ENCODE assay signal across 9 cellular contexts in genomic region chr21:36310016-36310415, GRCh38. TPM values are rescaled to one million over a fixed set of nuclear protein-coding genes. Genes with fewer than 3 reads are reported as not detected.
DNase-seq lines count a peak whose midpoint lies in the region; ATAC-seq lines count a peak whose summit lies in the region.
"Had no signal": no experiment of that assay in that cellular context is flagged by ENCODE, and none has a peak within 500 bp of the region (broad histone marks: within the 10 kb centered on the region; RNA-seq: fewer than 3 reads in every experiment).

No MANE protein-coding gene starts in this region.

- H3K4me1 Mint-ChIP-seq in activated T-cell treated with anti-CD3 and anti-CD28 coated beads, Interleukin-2, amount 50 U/mL, for 24 hours (ENCODE audit: low read depth) = peaks cover 8% of the 10 kb centered on the region
- H3K4me1 Mint-ChIP-seq in activated CD4-positive, alpha-beta T cell treated with anti-CD3 and anti-CD28 coated beads, Interleukin-2, amount 10 ng/mL, durations not matched to agents 7 days and 5 days = peaks cover 14% of the 10 kb centered on the region
- peaks cover 7% of the 10 kb centered on the region for H3K4me1 Mint-ChIP-seq in stimulated activated effector memory CD8-positive, alpha-beta T cell treated with anti-CD3 and anti-CD28 coated beads, Interleukin-12 subunit alpha, Interleukin-12 subunit beta, amount 100 ng/mL, for 72 hours

- peak; percentile 51 for DNase-seq in activated T-cell treated with anti-CD3 and anti-CD28 coated beads, Interleukin-2, amount 50 U/mL, for 24 hours
- DNase-seq in activated T-cell treated with anti-CD3 and anti-CD28 coated beads, Interleukin-2, amount 50 U/mL, for 1 hour = no peak
- peak; percentile 25 for DNase-seq in activated CD4-positive, alpha-beta T cell treated with anti-CD3 and anti-CD28 coated beads, Interleukin-2, amount 10 ng/mL, durations not matched to agents 7 days and 5 days
- DNase-seq in stimulated activated effector memory CD8-positive, alpha-beta T cell treated with anti-CD3 and anti-CD28 coated beads, Interleukin-12 subunit alpha, Interleukin-12 subunit beta, amount 100 ng/mL, for 72 hours (ENCODE audit: low spot score in 2 of 2) = no peak
- DNase-seq in SKM-1 (lab: John Stamatoyannopoulos, UW; ENCODE audit: unreplicated experiment) = no peak
- no peak for DNase-seq in SIG-M5 treated with dmso at 0.1 percent for 504 hours (lab: John Stamatoyannopoulos, UW; ENCODE audit: unreplicated experiment)
- no peak for DNase-seq in NCI-H1048 (lab: John Stamatoyannopoulos, UW)
- DNase-seq: lower lobe of right lung had no signal

- POLR2A ChIA-PET in activated CD4-positive, alpha-beta T cell treated with anti-CD3 and anti-CD28 coated beads, Interleukin-2, amount 10 ng/mL, durations not matched to agents 7 days and 5 days (lab: Charles Lee) = interaction anchor here (1.0 kb wide), 1 partner anchor 10 kb away, joined by 5 read pairs; the partner anchor contains the start of gene MORC3

- CTCF ChIA-PET in activated CD4-positive, alpha-beta T cell treated with anti-CD3 and anti-CD28 coated beads, Interleukin-2, amount 10 ng/mL, durations not matched to agents 7 days and 5 days (lab: Charles Lee) = interaction anchor here (0.6 to 0.7 kb wide), 2 partner anchors 14 to 20 kb away, joined by 3 read pairs; no protein-coding TSS in a partner anchor

- peak overlapping the region; percentile 88 for H3K27ac Mint-ChIP-seq in activated T-cell treated with anti-CD3 and anti-CD28 coated beads, Interleukin-2, amount 50 U/mL, for 24 hours
- H3K27ac Mint-ChIP-seq in activated CD4-positive, alpha-beta T cell treated with anti-CD3 and anti-CD28 coated beads, Interleukin-2, amount 10 ng/mL, durations not matched to agents 7 days and 5 days = peak overlapping the region; percentile 82
- H3K27ac Mint-ChIP-seq in stimulated activated effector memory CD8-positive, alpha-beta T cell treated with anti-CD3 and anti-CD28 coated beads, Interleukin-12 subunit alpha, Interleukin-12 subunit beta, amount 100 ng/mL, for 72 hours = peak overlapping the region; percentile 50

- H3K36me3 Mint-ChIP-seq in activated T-cell treated with anti-CD3 and anti-CD28 coated beads, Interleukin-2, amount 50 U/mL, for 24 hours (ENCODE audit: low read depth) = no peaks in the 10 kb centered on the region
- H3K36me3 Mint-ChIP-seq in activated CD4-positive, alpha-beta T cell treated with anti-CD3 and anti-CD28 coated beads, Interleukin-2, amount 10 ng/mL, durations not matched to agents 7 days and 5 days (ENCODE audit: low read depth) = peaks cover 9% of the 10 kb centered on the region
- no peaks in the 10 kb centered on the region for H3K36me3 Mint-ChIP-seq in stimulated activated effector memory CD8-positive, alpha-beta T cell treated with anti-CD3 and anti-CD28 coated beads, Interleukin-12 subunit alpha, Interleukin-12 subunit beta, amount 100 ng/mL, for 72 hours

- H3K27me3 Mint-ChIP-seq in activated T-cell treated with anti-CD3 and anti-CD28 coated beads, Interleukin-2, amount 50 U/mL, for 24 hours = no peaks in the 10 kb centered on the region
- H3K27me3 Mint-ChIP-seq in activated CD4-positive, alpha-beta T cell treated with anti-CD3 and anti-CD28 coated beads, Interleukin-2, amount 10 ng/mL, durations not matched to agents 7 days and 5 days = no peaks in the 10 kb centered on the region

- peak; percentile 72 for ATAC-seq in HG02981 (IDR thresholded peaks at IDR 0.05; ENCODE audit: unreplicated experiment)
- peak; percentile 100 for ATAC-seq in stimulated activated effector memory CD8-positive, alpha-beta T cell treated with anti-CD3 and anti-CD28 coated beads, Interleukin-12 subunit alpha, Interleukin-12 subunit beta, amount 100 ng/mL, for 72 hours
- ATAC-seq: lower lobe of right lung had no signal

- H3K4me3 Mint-ChIP-seq in activated T-cell treated with anti-CD3 and anti-CD28 coated beads, Interleukin-2, amount 50 U/mL, for 24 hours = peak overlapping the region; percentile 27
- H3K4me3 Mint-ChIP-seq in activated CD4-positive, alpha-beta T cell treated with anti-CD3 and anti-CD28 coated beads, Interleukin-2, amount 10 ng/mL, durations not matched to agents 7 days and 5 days = no peak overlapping the region
- H3K4me3 Mint-ChIP-seq in stimulated activated effector memory CD8-positive, alpha-beta T cell treated with anti-CD3 and anti-CD28 coated beads, Interleukin-12 subunit alpha, Interleukin-12 subunit beta, amount 100 ng/mL, for 72 hours = peak overlapping the region; percentile 34

- H3K9me3 Mint-ChIP-seq in activated T-cell treated with anti-CD3 and anti-CD28 coated beads, Interleukin-2, amount 50 U/mL, for 24 hours = peaks cover 4% of the 10 kb centered on the region
- H3K9me3 Mint-ChIP-seq in activated CD4-positive, alpha-beta T cell treated with anti-CD3 and anti-CD28 coated beads, Interleukin-2, amount 10 ng/mL, durations not matched to agents 7 days and 5 days = peaks cover 15% of the 10 kb centered on the region
- no peaks in the 10 kb centered on the region for H3K9me3 Mint-ChIP-seq in stimulated activated effector memory CD8-positive, alpha-beta T cell treated with anti-CD3 and anti-CD28 coated beads, Interleukin-12 subunit alpha, Interleukin-12 subunit beta, amount 100 ng/mL, for 72 hours

RNA-seq across cellular contexts. Expression of gene MORC3, which starts 10.0 kb away (rescaled TPM):
- 10 to 100 TPM; 47.5 to 50.7 TPM for total RNA-seq in activated CD4-positive, alpha-beta T cell treated with anti-CD3 and anti-CD28 coated beads, Interleukin-2, amount 10 ng/mL, durations not matched to agents 7 days and 5 days

Comparison
In these comparisons a context has a peak if more than half of its experiments do, and no peak if none do; other contexts are left out.
1. DNase-seq: peak in activated T-cell treated with anti-CD3 and anti-CD28 coated beads, Interleukin-2, amount 50 U/mL, for 24 hours (single experiment) and activated CD4-positive, alpha-beta T cell treated with anti-CD3 and anti-CD28 coated beads, Interleukin-2, amount 10 ng/mL, durations not matched to agents 7 days and 5 days (single experiment); none in activated T-cell treated with anti-CD3 and anti-CD28 coated beads, Interleukin-2, amount 50 U/mL, for 1 hour (single experiment), stimulated activated effector memory CD8-positive, alpha-beta T cell treated with anti-CD3 and anti-CD28 coated beads, Interleukin-12 subunit alpha, Interleukin-12 subunit beta, amount 100 ng/mL, for 72 hours (0 of 2), SKM-1 (single experiment), SIG-M5 treated with dmso at 0.1 percent for 504 hours (single experiment) and NCI-H1048 (single experiment).
2. Peak in every context shown above with its lines, with median percentiles within 50 percentile points of each other: H3K27ac Mint-ChIP-seq.